Comparison of ENCODE assay signal across 8 cellular contexts in genomic region chr1:241640149-241640866, GRCh38. TPM values are rescaled to one million over a fixed set of nuclear protein-coding genes. Genes with fewer than 3 reads are reported as not detected.
A peak's percentile ranks its signal among the peaks of the same experiment; 100 is the strongest.
DNase-seq lines count a peak whose midpoint lies in the region; ATAC-seq and TF ChIP-seq lines count a peak whose summit lies in the region.

CHML (minus strand) TSS chr1:241640369; CDS start chr1:241635766, 4,603 bp downstream.
OPN3 (minus strand) TSS chr1:241640369; CDS start chr1:241640254, 115 bp downstream.

- H3K4me1 ChIP-seq in iPS-18a (ENCODE audit: control insufficient read depth, low read depth, low read length) (peaks cover 15% of the 10 kb centered on the region), skeletal muscle satellite cell (ENCODE audit: control insufficient read depth, insufficient read depth, low read length) (peaks cover 37% of the 10 kb centered on the region)

- ATAC-seq in GM18520 (IDR thresholded peaks at IDR 0.05; ENCODE audit: unreplicated experiment) (peak; percentile 86), HG03045 (IDR thresholded peaks at IDR 0.05; ENCODE audit: unreplicated experiment) (peak; percentile 93)

- H3K4me3 ChIP-seq in brain microvascular endothelial cell (ENCODE audit: low read depth, low read length), result peak within 1 kb of the TSS; percentile 96
- peak within 1 kb of the TSS; percentile 94 for H3K4me3 ChIP-seq in iPS-18a (ENCODE audit: low read length)
- H3K4me3 ChIP-seq in skeletal muscle satellite cell (ENCODE audit: low read length), result peak within 1 kb of the TSS; percentile 85

- H3K9ac ChIP-seq in iPS-18a (ENCODE audit: low read length) (peak within 1 kb of the TSS; percentile 88), skeletal muscle satellite cell (ENCODE audit: low read depth, low read length) (peak within 1 kb of the TSS; percentile 79)

- DNase-seq in NCI-H2107 treated with DMSO at 0.1 percent for 48 hours (lab: John Stamatoyannopoulos, UW; ENCODE audit: unreplicated experiment) (peak; percentile 85), UCSD-AML1 (lab: John Stamatoyannopoulos, UW; ENCODE audit: unreplicated experiment) (peak; percentile 95), brain microvascular endothelial cell (peak; percentile 76)

- no peaks in the 10 kb centered on the region for H3K27me3 ChIP-seq in brain microvascular endothelial cell (replicated peaks)
- no peaks in the 10 kb centered on the region for H3K27me3 ChIP-seq in iPS-18a (ENCODE audit: control insufficient read depth, insufficient read depth, low read length)
- H3K27me3 ChIP-seq in skeletal muscle satellite cell (ENCODE audit: control insufficient read depth, insufficient read depth, low read length), result no peaks in the 10 kb centered on the region

- H3K27ac ChIP-seq in 22Rv1 (peak within 1 kb of the TSS; percentile 52; the same call in 1 of the 2 replicates), brain microvascular endothelial cell (peak within 1 kb of the TSS; percentile 61), iPS-18a (ENCODE audit: low read length) (peak within 1 kb of the TSS; percentile 54)

- TF ChIP-seq CTCF in 22Rv1 (IDR thresholded peaks at IDR 0.05) (no peak), brain microvascular endothelial cell (IDR thresholded peaks at IDR 0.05; ENCODE audit: low read depth, low read length, missing control alignments) (no peak)

- H3K9me3 ChIP-seq in iPS-18a (ENCODE audit: control insufficient read depth, low read depth, low read length) (no peaks in the 10 kb centered on the region), skeletal muscle satellite cell (replicated peaks; ENCODE audit: low read length) (no peaks in the 10 kb centered on the region)

- H3K36me3 ChIP-seq in brain microvascular endothelial cell (replicated peaks), result peaks cover 5% of the 10 kb centered on the region
- H3K36me3 ChIP-seq in iPS-18a (ENCODE audit: control insufficient read depth, low read depth, low read length), result peaks cover 8% of the 10 kb centered on the region
- peaks cover 6% of the 10 kb centered on the region for H3K36me3 ChIP-seq in skeletal muscle satellite cell (ENCODE audit: insufficient read depth, low read length)

- peak within 1 kb of the TSS; percentile 88 for H3K4me2 ChIP-seq in skeletal muscle satellite cell (ENCODE audit: low read length)

- in situ Hi-C loops in brain microvascular endothelial cell (cut with HindIII; ENCODE audit: low pct_ligation_motif_present, low sequenced_read_pairs), result no loop called here

RNA-seq across cellular contexts. Expression of gene CHML, which starts in this region (rescaled TPM):
- 21.8 and 29.9 TPM in 2 replicates for total RNA-seq in skeletal muscle satellite cell (2012; rRNA removed)

RNA-seq across cellular contexts. Expression of gene OPN3, which starts in this region (rescaled TPM):
- 25.8 and 33.5 TPM in 2 replicates for total RNA-seq in skeletal muscle satellite cell (2012; rRNA removed)

Comparison
In these comparisons a context has a peak if more than half of its experiments do, and no peak if none do; other contexts are left out.
1. Peak in every context shown above with its lines: DNase-seq, ATAC-seq, H3K4me3 ChIP-seq and H3K27ac ChIP-seq.